In genomic region chr11:11979487-11980117, GRCh38 we compare ENCODE assay signal across 9 cellular contexts. TPM values are rescaled to one million over a fixed set of nuclear protein-coding genes. Genes with fewer than 3 reads are reported as not detected.
A peak's percentile ranks its signal among the peaks of the same experiment; 100 is the strongest.
DNase-seq lines count a peak whose midpoint lies in the region; ATAC-seq and TF ChIP-seq lines count a peak whose summit lies in the region.
"Had no signal": no experiment of that assay in that cellular context is flagged by ENCODE, and none has a peak within 500 bp of the region (broad histone marks: within the 10 kb centered on the region; RNA-seq: fewer than 3 reads in every experiment).

No MANE protein-coding gene starts in this region.

- TF ChIP-seq CTCF in retinal pigment epithelial cell (conservative IDR thresholded peaks at IDR 0.05; ENCODE audit: low read depth, low read length) = no peak
- TF ChIP-seq CTCF in GM13977 (IDR thresholded peaks at IDR 0.05; ENCODE audit: extremely low read depth, insufficient read depth, missing control alignments) = no peak
- TF ChIP-seq CTCF in activated CD8-positive, alpha-beta T cell treated with anti-CD3 and anti-CD28 coated beads for 36 hours (IDR thresholded peaks at IDR 0.05) = no peak

- H3K36me3 Mint-ChIP-seq in activated CD8-positive, alpha-beta T cell treated with anti-CD3 and anti-CD28 coated beads for 36 hours (ENCODE audit: low read depth) = no peaks in the 10 kb centered on the region

- no peak overlapping the region for H3K4me3 ChIP-seq in retinal pigment epithelial cell (ENCODE audit: low read length)

- intact Hi-C loops in left cardiac atrium (cut with DNase I) = loop anchor here in 1 of 2 donors (10.0 kb wide), 1 partner anchor 45 kb away; no protein-coding TSS in a partner anchor
- intact Hi-C loops in activated CD8-positive, alpha-beta T cell treated with anti-CD3 and anti-CD28 coated beads for 36 hours (cut with micrococcal nuclease) = no loop called here

- H3K9me3 Mint-ChIP-seq in activated CD8-positive, alpha-beta T cell treated with anti-CD3 and anti-CD28 coated beads for 36 hours = no peaks in the 10 kb centered on the region
- H3K9me3 Mint-ChIP-seq: activated naive CD4-positive, alpha-beta T cell treated with anti-CD3 and anti-CD28 coated beads for 36 hours had no signal

- CTCF ChIA-PET in activated CD8-positive, alpha-beta T cell treated with anti-CD3 and anti-CD28 coated beads for 36 hours (lab: Charles Lee) = interaction anchor here (0.9 to 3.9 kb wide), 6 partner anchors 13 to 302 kb away, joined by 3 to 22 read pairs (median 4); no protein-coding TSS in a partner anchor

- H3K27ac ChIP-seq in angular gyrus (ENCODE audit: low read depth, low read length) = peak overlapping the region; percentile 50

- POLR2A ChIA-PET in activated CD8-positive, alpha-beta T cell treated with anti-CD3 and anti-CD28 coated beads for 36 hours (lab: Charles Lee) = no interaction called here

- peaks cover 4% of the 10 kb centered on the region for H3K4me1 Mint-ChIP-seq in activated CD8-positive, alpha-beta T cell treated with anti-CD3 and anti-CD28 coated beads for 36 hours (ENCODE audit: low read depth)

- H3K27me3 Mint-ChIP-seq in activated CD8-positive, alpha-beta T cell treated with anti-CD3 and anti-CD28 coated beads for 36 hours = no peaks in the 10 kb centered on the region

- ATAC-seq in left cardiac atrium (peak; percentile 54), HG03280 (IDR thresholded peaks at IDR 0.05; ENCODE audit: unreplicated experiment) (no peak)
- no peak for ATAC-seq in activated CD8-positive, alpha-beta T cell treated with anti-CD3 and anti-CD28 coated beads for 36 hours

- peak; percentile 51 for DNase-seq in Daoy (ENCODE audit: low read depth)
- DNase-seq in left cardiac atrium = no peak
- DNase-seq in retinal pigment epithelial cell (ENCODE audit: low read depth) = peak; percentile 95
- DNase-seq in NCI-H1417 (lab: John Stamatoyannopoulos, UW) = no peak
- no peak for DNase-seq in GM13977 (ENCODE audit: low spot score)
- no peak for DNase-seq in activated CD8-positive, alpha-beta T cell treated with anti-CD3 and anti-CD28 coated beads for 36 hours
- DNase-seq: activated naive CD4-positive, alpha-beta T cell treated with anti-CD3 and anti-CD28 coated beads for 36 hours had no signal

- in situ Hi-C loops in GM13977 (cut with MboI; ENCODE audit: low pct_unique_long_range_greater_than_20kb, low sequenced_read_pairs, unreplicated experiment) = no loop called here

- H3K4me3 Mint-ChIP-seq in activated CD8-positive, alpha-beta T cell treated with anti-CD3 and anti-CD28 coated beads for 36 hours = no peak overlapping the region
- H3K4me3 Mint-ChIP-seq: activated naive CD4-positive, alpha-beta T cell treated with anti-CD3 and anti-CD28 coated beads for 36 hours had no signal

- H3K27ac Mint-ChIP-seq in activated CD8-positive, alpha-beta T cell treated with anti-CD3 and anti-CD28 coated beads for 36 hours = no peak overlapping the region
- H3K27ac Mint-ChIP-seq: activated naive CD4-positive, alpha-beta T cell treated with anti-CD3 and anti-CD28 coated beads for 36 hours had no signal

RNA-seq across cellular contexts. Expression of gene DKK3, which starts 28.8 kb away (rescaled TPM):
- 44.6 and 46.5 TPM in 2 replicates for total RNA-seq in Daoy (2014; rRNA removed; shearing (Covaris generic))
- total RNA-seq in left cardiac atrium = 1,000 to 10,000 TPM; 1,563 to 1,610 TPM
- not detected for total RNA-seq in activated CD8-positive, alpha-beta T cell treated with anti-CD3 and anti-CD28 coated beads for 36 hours
- total RNA-seq: activated naive CD4-positive, alpha-beta T cell treated with anti-CD3 and anti-CD28 coated beads for 36 hours had no signal

Comparison
In these comparisons a context has a peak if more than half of its experiments do, and no peak if none do; other contexts are left out.
1. DNase-seq: peak in Daoy (single experiment) and retinal pigment epithelial cell (single experiment); none in left cardiac atrium (single experiment), NCI-H1417 (0 of 3), GM13977 (single experiment) and activated CD8-positive, alpha-beta T cell treated with anti-CD3 and anti-CD28 coated beads for 36 hours (single experiment).
2. ATAC-seq: peak in left cardiac atrium (2 of 2); none in HG03280 (single experiment) and activated CD8-positive, alpha-beta T cell treated with anti-CD3 and anti-CD28 coated beads for 36 hours (single experiment).
3. RNA of gene DKK3, which starts 28.8 kb away (total RNA-seq): 1,563 to 1,610 TPM in left cardiac atrium and 44.6 to 46.5 TPM in Daoy; not detected in activated CD8-positive, alpha-beta T cell treated with anti-CD3 and anti-CD28 coated beads for 36 hours; every median in the first group is over 10 times any median in the second.